In genomic region chr9:89418882-89419641, GRCh38 we compare ENCODE assay signal across 7 cellular contexts.
DNase-seq lines count a peak whose midpoint lies in the region; ATAC-seq lines count a peak whose summit lies in the region.

No MANE protein-coding gene starts in this region.

- ATAC-seq in GM21528 (IDR thresholded peaks at IDR 0.05; ENCODE audit: low FRiP score, unreplicated experiment) (peak; percentile 57), GM21526 (IDR thresholded peaks at IDR 0.05; ENCODE audit: low FRiP score, unreplicated experiment) (no peak)

- DNase-seq in NK-92 (lab: John Stamatoyannopoulos, UW; ENCODE audit: unreplicated experiment) (peak; percentile 6), cerebellar nuclear complex (lab: John Stamatoyannopoulos, UW) (no peak), cardiac septum (ENCODE audit: low spot score) (no peak)
- DNase-seq in activated naive CD4-positive, alpha-beta T cell treated with anti-CD3 and anti-CD28 coated beads, Interleukin-2, amount 50 U/mL, for 16 hours, result peak; percentile 58
- DNase-seq in stimulated activated CD8-positive, alpha-beta memory T cell treated with anti-CD3 and anti-CD28 coated beads, Interleukin-15, amount 100 ng/mL, for 4 hours (ENCODE audit: low read depth in 2 of 2), result peak; percentile 53 to 68

- intact Hi-C loops in cardiac septum (cut with DNase I), result no loop called here

Comparison
In these comparisons a context has a peak if more than half of its experiments do, and no peak if none do; other contexts are left out.
1. DNase-seq: peak in NK-92 (single experiment), activated naive CD4-positive, alpha-beta T cell treated with anti-CD3 and anti-CD28 coated beads, Interleukin-2, amount 50 U/mL, for 16 hours (single experiment) and stimulated activated CD8-positive, alpha-beta memory T cell treated with anti-CD3 and anti-CD28 coated beads, Interleukin-15, amount 100 ng/mL, for 4 hours (2 of 2); none in cerebellar nuclear complex (0 of 2) and cardiac septum (single experiment).